ENCODE assay signal across 1 cellular context in the genomic region with DNA sequence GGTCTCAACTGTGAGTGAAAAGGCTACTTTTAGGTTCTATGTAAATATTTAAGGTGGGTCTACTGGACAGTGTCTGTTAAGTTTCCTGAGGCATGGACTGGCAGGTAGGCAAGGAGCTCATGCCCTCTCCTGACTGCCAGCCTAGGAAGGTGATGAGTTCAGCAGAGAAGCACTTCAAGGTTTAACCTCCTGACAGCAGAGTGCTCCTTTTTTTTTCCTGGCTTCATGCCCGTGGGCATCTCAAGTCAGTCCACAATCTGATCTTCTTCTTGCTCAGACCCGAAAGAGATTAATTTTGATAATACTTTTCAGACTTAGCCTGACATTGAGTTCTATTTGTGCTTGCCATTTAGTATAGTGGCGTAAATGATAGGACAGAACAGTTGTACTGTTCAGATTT.
TF ChIP-seq lines count a peak whose summit lies in the region.

No MANE protein-coding gene starts in this region.

TF ChIP-seq in IMR-90, 13 proteins besides CTCF, POLR2A, EP300 and RAD21:
- TF ChIP-seq MAFK (IDR thresholded peaks at IDR 0.05; ENCODE audit: low read depth, low read length): no peak
